In the genomic region with DNA sequence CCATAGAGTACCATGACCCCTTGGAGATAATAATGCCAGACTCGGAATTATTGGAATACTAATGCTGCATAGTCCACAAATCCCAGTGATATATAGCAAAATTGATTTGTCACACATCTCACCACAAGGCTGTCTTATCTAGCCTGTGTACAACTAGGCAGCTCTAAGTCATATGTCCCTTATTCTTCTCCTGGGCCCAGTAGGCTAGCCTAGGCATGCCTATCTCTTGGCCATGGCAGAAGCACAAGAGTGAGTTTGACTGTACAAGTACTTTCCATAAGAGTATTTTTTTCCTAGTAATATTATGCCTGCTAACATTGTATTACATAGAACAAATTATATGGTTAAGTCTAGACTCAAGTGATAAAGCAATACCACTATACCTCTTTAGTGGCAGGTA, we compare ENCODE assay signal across 16 cellular contexts.
DNase-seq lines count a peak whose midpoint lies in the region; ATAC-seq and TF ChIP-seq lines count a peak whose summit lies in the region.
"Had no signal": no experiment of that assay in that cellular context is flagged by ENCODE, and none has a peak within 500 bp of the region (broad histone marks: within the 10 kb centered on the region; RNA-seq: fewer than 3 reads in every experiment).

No MANE protein-coding gene starts in this region.

- H3K9me3 ChIP-seq in HUES6 (ENCODE audit: control insufficient read depth, insufficient read depth, low read depth, low read length) = 0 out of 2 replicates have a peak, but pooled peaks cover 3% of the 10 kb centered on the region
- H3K9me3 ChIP-seq in SJCRH30 (replicated peaks) = no peaks in the 10 kb centered on the region
- H3K9me3 ChIP-seq: BLaER1 treated with 17β-estradiol and CSF1 and Interleukin-3, amounts not matched to agents 10 nM and 100 nM had no signal

- DNase-seq in DMS153 treated with DMSO at 0.1 percent for 48 hours (lab: John Stamatoyannopoulos, UW; ENCODE audit: unreplicated experiment) = peak; percentile 12
- no peak for DNase-seq in DMS153 (lab: John Stamatoyannopoulos, UW)
- DNase-seq in SJCRH30 = peak; percentile 29 to 42
- peak in 1 of 2 donors; percentile 53 for DNase-seq in foreskin keratinocyte
- DNase-seq in CD1c-positive myeloid dendritic cell (ENCODE audit: extremely low spot score) = no peak
- DNase-seq in HuH-7 (ENCODE audit: low spot score) = no peak
- no peak for DNase-seq in 8988T
- DNase-seq: Calu3; CD4-positive, alpha-beta T cell; DMS 273 treated with DMSO at 0.1 percent for 48 hours; GF-D8; GOT3; H9 had no signal

- H3K4me3 ChIP-seq in HUES6 (ENCODE audit: low read depth, low read length) (no peak overlapping the region), SJCRH30 (no peak overlapping the region)
- H3K4me3 ChIP-seq: BLaER1 treated with 17β-estradiol and CSF1 and Interleukin-3, amounts not matched to agents 10 nM and 100 nM had no signal

- peak overlapping the region; percentile 3; the same call in 1 of the 2 replicates for H3K27ac ChIP-seq in HUES6 (ENCODE audit: low read depth, low read length)
- H3K27ac ChIP-seq in SJCRH30 = peak overlapping the region; percentile 83
- H3K27ac ChIP-seq in foreskin keratinocyte = no peak overlapping the region
- H3K27ac ChIP-seq: 22Rv1; BLaER1 treated with 17β-estradiol and CSF1 and Interleukin-3, amounts not matched to agents 10 nM and 100 nM had no signal

- no peak for TF ChIP-seq CTCF in foreskin keratinocyte (conservative IDR thresholded peaks at IDR 0.05)

- H3K27me3 ChIP-seq in HUES6 (ENCODE audit: control insufficient read depth, insufficient read depth, low read length) = no peaks in the 10 kb centered on the region
- no peaks in the 10 kb centered on the region for H3K27me3 ChIP-seq in SJCRH30
- H3K27me3 ChIP-seq in foreskin keratinocyte = no peaks in the 10 kb centered on the region
- H3K27me3 ChIP-seq: BLaER1 treated with 17β-estradiol and CSF1 and Interleukin-3, amounts not matched to agents 10 nM and 100 nM had no signal

- H3K4me1 ChIP-seq in HUES6 (ENCODE audit: control insufficient read depth, insufficient read depth, low read length) (no peaks in the 10 kb centered on the region), SJCRH30 (peaks cover 23% of the 10 kb centered on the region), foreskin keratinocyte (peaks cover 5% of the 10 kb centered on the region)
- H3K4me1 ChIP-seq: BLaER1 treated with 17β-estradiol and CSF1 and Interleukin-3, amounts not matched to agents 10 nM and 100 nM had no signal

- H3K36me3 ChIP-seq in HUES6 (ENCODE audit: control insufficient read depth, insufficient read depth, low read length) (no peaks in the 10 kb centered on the region), SJCRH30 (no peaks in the 10 kb centered on the region)
- H3K36me3 ChIP-seq: BLaER1 treated with 17β-estradiol and CSF1 and Interleukin-3, amounts not matched to agents 10 nM and 100 nM had no signal

- ATAC-seq in foreskin keratinocyte = peak; percentile 74

- no peak overlapping the region for H3K9ac ChIP-seq in HUES6 (ENCODE audit: low read length)
- H3K9ac ChIP-seq: BLaER1 treated with 17β-estradiol and CSF1 and Interleukin-3, amounts not matched to agents 10 nM and 100 nM had no signal

Comparison
In these comparisons a context has a peak if more than half of its experiments do, and no peak if none do; other contexts are left out.
1. DNase-seq: peak in DMS153 treated with DMSO at 0.1 percent for 48 hours (single experiment) and SJCRH30 (2 of 2); none in DMS153 (single experiment), CD1c-positive myeloid dendritic cell (single experiment), HuH-7 (single experiment) and 8988T (single experiment).